Comparison of ENCODE assay signal across 15 cellular contexts in genomic region chr1:6248798-6249731, GRCh38. TPM values are rescaled to one million over a fixed set of nuclear protein-coding genes. Genes with fewer than 3 reads are reported as not detected.
A peak's percentile ranks its signal among the peaks of the same experiment; 100 is the strongest.
DNase-seq lines count a peak whose midpoint lies in the region; ATAC-seq and TF ChIP-seq lines count a peak whose summit lies in the region.
"Had no signal": no experiment of that assay in that cellular context is flagged by ENCODE, and none has a peak within 500 bp of the region (broad histone marks: within the 10 kb centered on the region; RNA-seq: fewer than 3 reads in every experiment).

No MANE protein-coding gene starts in this region.

- H3K4me2 ChIP-seq in HCT116 (ENCODE audit: low read length) (peak overlapping the region; percentile 90), mesenchymal stem cell (ENCODE audit: low read length, poor library complexity, severe bottlenecking) (peak overlapping the region; percentile 16)

- H3K4me3 Mint-ChIP-seq in naive thymus-derived CD8-positive, alpha-beta T cell: peak overlapping the region in 1 of 10 donors; percentile 22
- H3K4me3 Mint-ChIP-seq: CD8-positive, alpha-beta T cell; stimulated activated naive B cell treated with anti-CD40 and anti-IgM and Interleukin-4, amounts not matched to agents 10 μg/mL and 1 μg/mL and 100 μg/mL, for 72 hours had no signal

- no peaks in the 10 kb centered on the region for H3K27me3 ChIP-seq in HCT116 (ENCODE audit: insufficient read depth, low read length)
- peaks cover 64 to 73% of the 10 kb centered on the region in 2 experiments for H3K27me3 ChIP-seq in mesenchymal stem cell (ENCODE audit: control insufficient read depth in 1 of 2, insufficient read depth in 1 of 2, low read length in 2 of 2)

- H3K79me2 ChIP-seq in HCT116 (ENCODE audit: insufficient read depth, low read length): no peaks in the 10 kb centered on the region

- no peak overlapping the region for H4K91ac ChIP-seq in mesenchymal stem cell (ENCODE audit: low read length)

- H3K36me3 ChIP-seq in HCT116 (ENCODE audit: control insufficient read depth in 1 of 2, insufficient read depth in 2 of 2, low read length in 2 of 2): no peaks in the 10 kb centered on the region
- peaks cover 0 to 10% of the 10 kb centered on the region in 2 experiments for H3K36me3 ChIP-seq in mesenchymal stem cell (ENCODE audit: control insufficient read depth in 1 of 2, insufficient read depth in 2 of 2, low read depth in 1 of 2, low read length in 2 of 2)

- RAD21 ChIA-PET in HCT116 (lab: Charles Lee; ENCODE audit: low non-redundant PET in 1 of 2, low total read pairs in 2 of 2, uncharacterized antibody in 2 of 2, unreplicated experiment in 2 of 2): no interaction called here

- H3K79me1 ChIP-seq in mesenchymal stem cell (replicated peaks; ENCODE audit: low read length, poor library complexity, severe bottlenecking): no peaks in the 10 kb centered on the region

- no peak overlapping the region for H3K4ac ChIP-seq in mesenchymal stem cell (ENCODE audit: low read depth in 1 of 2, low read length in 2 of 2)

- H3K27ac ChIP-seq in HCT116 (ENCODE audit: low read depth, low read length) (peak overlapping the region; percentile 38; the same call in 1 of the 2 replicates), mesenchymal stem cell (ENCODE audit: low read length, poor library complexity, severe bottlenecking) (no peak overlapping the region)
- H3K27ac ChIP-seq: HL-60 had no signal

- H3K9ac ChIP-seq in HCT116 (ENCODE audit: low read length): peak overlapping the region; percentile 36
- H3K9ac ChIP-seq in mesenchymal stem cell (ENCODE audit: low read length): no peak overlapping the region

- DNase-seq in AG08395 (ENCODE audit: low spot score) (peak; percentile 59), HCT116 (ENCODE audit: low read depth, low spot score) (peak; percentile 41), erythroblast (lab: John Stamatoyannopoulos, UW) (peak; percentile 13 to 37), mesenchymal stem cell (no peak), DMS 273 (lab: John Stamatoyannopoulos, UW; ENCODE audit: unreplicated experiment) (no peak), COR-L47 (lab: John Stamatoyannopoulos, UW) (no peak)
- DNase-seq in naive thymus-derived CD8-positive, alpha-beta T cell: no peak
- DNase-seq: activated naive CD4-positive, alpha-beta T cell treated with anti-CD3 and anti-CD28 coated beads, Interleukin-2, amount 50 U/mL, for 16 hours; CD8-positive, alpha-beta T cell; effector memory CD8-positive, alpha-beta T cell; NCI-H1694 treated with DMSO at 0.1 percent for 48 hours; stimulated activated naive B cell treated with anti-CD40 and anti-IgM and Interleukin-4, amounts not matched to agents 10 μg/mL and 1 μg/mL and 100 μg/mL, for 72 hours had no signal

- no peak for TF ChIP-seq RAD21 in HCT116 (IDR thresholded peaks at IDR 0.05; ENCODE audit: low read depth)

- peak overlapping the region; percentile 10 to 53 for H3K4me3 ChIP-seq in HCT116 (replicated peaks in 1 of 2; ENCODE audit: low read depth in 1 of 2, low read length in 2 of 2)
- H3K4me3 ChIP-seq in mesenchymal stem cell (ENCODE audit: insufficient read depth in 1 of 2, low read depth in 1 of 2, low read length in 2 of 2): peak overlapping the region in 1 of 2 experiments; percentile 32

- intact Hi-C loops in HCT116 (cut with micrococcal nuclease): loop anchor here (5.0 kb wide), 1 partner anchor 958 kb away; no protein-coding TSS in a partner anchor

- H2BK120ac ChIP-seq in mesenchymal stem cell (ENCODE audit: low read depth, low read length): no peak overlapping the region

- no peak for TF ChIP-seq CTCF in HCT116 (IDR thresholded peaks at IDR 0.05 in 2 of 3, conservative IDR thresholded peaks at IDR 0.05 in 1 of 3; ENCODE audit: borderline replicate concordance in 1 of 3, insufficient read depth in 1 of 3, low read depth in 2 of 3, low read length in 2 of 3)

- no peaks in the 10 kb centered on the region for H4K20me1 ChIP-seq in HCT116 (ENCODE audit: insufficient read depth)

- peaks cover 3 to 13% (median 11%) of the 10 kb centered on the region in 4 donors for H3K4me1 Mint-ChIP-seq in naive thymus-derived CD8-positive, alpha-beta T cell

- no peaks in the 10 kb centered on the region for H3K9me3 Mint-ChIP-seq in naive thymus-derived CD8-positive, alpha-beta T cell
- H3K9me3 Mint-ChIP-seq: CD8-positive, alpha-beta T cell; effector memory CD8-positive, alpha-beta T cell; stimulated activated naive B cell treated with anti-CD40 and anti-IgM and Interleukin-4, amounts not matched to agents 10 μg/mL and 1 μg/mL and 100 μg/mL, for 72 hours had no signal

- ATAC-seq in HCT116 (peak; percentile 50), GM21381 (IDR thresholded peaks at IDR 0.05; ENCODE audit: unreplicated experiment) (no peak)
- ATAC-seq in naive thymus-derived CD8-positive, alpha-beta T cell: no peak
- ATAC-seq: activated CD4-positive, CD25-positive, alpha-beta regulatory T cell treated with anti-CD3 and anti-CD28 coated beads, Interleukin-2, amount 50 U/mL, for 24 hours; CD8-positive, alpha-beta T cell; effector memory CD8-positive, alpha-beta T cell; stimulated activated naive B cell treated with anti-CD40 and anti-IgM and Interleukin-4, amounts not matched to agents 10 μg/mL and 1 μg/mL and 100 μg/mL, for 72 hours had no signal

- 10% methylated on average over 56 of the region's 98 CpGs for WGBS in mesenchymal stem cell

- no peak overlapping the region for H2BK12ac ChIP-seq in mesenchymal stem cell (ENCODE audit: low read length in 2 of 2)

- no peak overlapping the region for H4K8ac ChIP-seq in mesenchymal stem cell (ENCODE audit: low read length)

- no peak overlapping the region for H2BK5ac ChIP-seq in mesenchymal stem cell (ENCODE audit: low read depth, low read length, poor library complexity, severe bottlenecking)

- H2AK5ac ChIP-seq in mesenchymal stem cell (ENCODE audit: low read length, severe bottlenecking): no peak overlapping the region

- H3K36me3 Mint-ChIP-seq in naive thymus-derived CD8-positive, alpha-beta T cell: peaks cover 0 to 3% (median 2%) of the 10 kb centered on the region in 3 donors
- H3K36me3 Mint-ChIP-seq: CD8-positive, alpha-beta T cell had no signal

- TF ChIP-seq POLR2A in HCT116 (IDR thresholded peaks at IDR 0.05; ENCODE audit: borderline replicate concordance, extremely low read depth, insufficient read depth, insufficient read length): no peak
- TF ChIP-seq POLR2A in erythroblast (IDR thresholded peaks at IDR 0.05; ENCODE audit: low read length): peak; percentile 20

- POLR2A ChIA-PET in HCT116 (lab: Charles Lee): no interaction called here
- POLR2A ChIA-PET in naive thymus-derived CD8-positive, alpha-beta T cell (lab: Charles Lee): no interaction called here

- H3K27ac Mint-ChIP-seq in naive thymus-derived CD8-positive, alpha-beta T cell: no peak overlapping the region
- H3K27ac Mint-ChIP-seq: CD8-positive, alpha-beta T cell; effector memory CD8-positive, alpha-beta T cell; stimulated activated naive B cell treated with anti-CD40 and anti-IgM and Interleukin-4, amounts not matched to agents 10 μg/mL and 1 μg/mL and 100 μg/mL, for 72 hours had no signal

- no TSS peak for BruUV-seq in HCT116 (replicated peaks; lab: Mats Ljungman, UMichigan)

- peaks cover 10 to 56% (median 24%) of the 10 kb centered on the region in 5 donors for H3K27me3 Mint-ChIP-seq in naive thymus-derived CD8-positive, alpha-beta T cell

- H3K14ac ChIP-seq in mesenchymal stem cell (ENCODE audit: low read length in 2 of 2): no peak overlapping the region

- H3K18ac ChIP-seq in mesenchymal stem cell (ENCODE audit: low read depth in 1 of 2, low read length in 2 of 2): no peak overlapping the region

- H2BK15ac ChIP-seq in mesenchymal stem cell (ENCODE audit: low read depth, poor library complexity, severe bottlenecking): no peak overlapping the region

- CTCF ChIA-PET in HCT116 (lab: Charles Lee): interaction anchor here (0.8 to 5.0 kb wide), 7 partner anchors 10 to 222 kb away, joined by 3 to 39 read pairs (median 5); no protein-coding TSS in a partner anchor

- H3K9me3 ChIP-seq in HCT116 (ENCODE audit: control insufficient read depth in 1 of 2, insufficient read depth in 1 of 2, low read depth in 1 of 2, low read length in 2 of 2) (no peaks in the 10 kb centered on the region), mesenchymal stem cell (ENCODE audit: control insufficient read depth, low read length) (no peaks in the 10 kb centered on the region)

- peaks cover 17 to 34% of the 10 kb centered on the region in 2 experiments; a peak in 3 of 4 replicates for H3K4me1 ChIP-seq in HCT116 (ENCODE audit: control insufficient read depth in 1 of 2, insufficient read depth in 2 of 2, low read length in 2 of 2)
- peaks cover 30% of the 10 kb centered on the region for H3K4me1 ChIP-seq in mesenchymal stem cell (ENCODE audit: control insufficient read depth, insufficient read depth, low read depth, low read length)

- H3K9me2 ChIP-seq in HCT116 (ENCODE audit: insufficient read depth): no peaks in the 10 kb centered on the region

- no peak overlapping the region for H3K23ac ChIP-seq in mesenchymal stem cell (ENCODE audit: low read length in 2 of 2)

- H2AFZ ChIP-seq in HCT116 (ENCODE audit: low read depth, low read length, poor library complexity, severe bottlenecking): no peak overlapping the region
- no peak overlapping the region for H2AFZ ChIP-seq in mesenchymal stem cell (ENCODE audit: low read depth, low read length)

RNA-seq across cellular contexts. Expression of gene HES3, which starts 5.1 kb away (rescaled TPM):
- not detected for total RNA-seq in HCT116 (2021; ENCODE audit: unreplicated experiment)
- not detected in 2 replicates for polyA plus RNA-seq in HCT116 (2012)
- not detected for polyA plus RNA-seq in mesenchymal stem cell (2013, experiment 1 of 2)
- polyA plus RNA-seq in mesenchymal stem cell (2013, experiment 2 of 2): not detected
- total RNA-seq in naive thymus-derived CD8-positive, alpha-beta T cell: not detected
- not detected for polyA plus RNA-seq in naive thymus-derived CD8-positive, alpha-beta T cell
- total RNA-seq: CD8-positive, alpha-beta T cell had no signal

RNA-seq across cellular contexts. Expression of gene GPR153, which starts 11.8 kb away (rescaled TPM):
- 6.1 TPM for total RNA-seq in HCT116 (2021; ENCODE audit: unreplicated experiment)
- polyA plus RNA-seq in HCT116 (2012): 3.6 and 3.9 TPM in 2 replicates
- 4.9 TPM for polyA plus RNA-seq in mesenchymal stem cell (2013, experiment 1 of 2)
- 5.1 TPM for polyA plus RNA-seq in mesenchymal stem cell (2013, experiment 2 of 2)
- total RNA-seq in naive thymus-derived CD8-positive, alpha-beta T cell: 1 to 10 TPM; 1.3 TPM
- polyA plus RNA-seq in naive thymus-derived CD8-positive, alpha-beta T cell: under 1 TPM; 0.06 to 0.56 (median 0.16) TPM

RNA-seq across cellular contexts. Expression of gene ICMT, which starts 13.3 kb away (rescaled TPM):
- total RNA-seq in HCT116 (2021; ENCODE audit: unreplicated experiment): 70.9 TPM
- 33.0 and 41.7 TPM in 2 replicates for polyA plus RNA-seq in HCT116 (2012)
- 52.7 TPM for polyA plus RNA-seq in mesenchymal stem cell (2013, experiment 1 of 2)
- 52.5 TPM for polyA plus RNA-seq in mesenchymal stem cell (2013, experiment 2 of 2)
- total RNA-seq in naive thymus-derived CD8-positive, alpha-beta T cell: 10 to 100 TPM; 12.9 to 16.3 TPM
- 10 to 100 TPM; 13.0 to 15.6 (median 14.1) TPM for polyA plus RNA-seq in naive thymus-derived CD8-positive, alpha-beta T cell

RNA-seq across cellular contexts. Expression of gene RNF207, which starts 43.1 kb away (rescaled TPM):
- 61.2 TPM for total RNA-seq in HCT116 (2021; ENCODE audit: unreplicated experiment)
- polyA plus RNA-seq in HCT116 (2012): 28.4 and 32.1 TPM in 2 replicates
- 3.3 TPM for polyA plus RNA-seq in mesenchymal stem cell (2013, experiment 1 of 2)
- polyA plus RNA-seq in mesenchymal stem cell (2013, experiment 2 of 2): 3.0 TPM
- total RNA-seq in naive thymus-derived CD8-positive, alpha-beta T cell: under 1 TPM; 0.36 to 0.47 TPM
- not detected for polyA plus RNA-seq in naive thymus-derived CD8-positive, alpha-beta T cell

RNA-seq across cellular contexts. Expression of gene RPL22, which starts 49.7 kb away (rescaled TPM):
- 456 TPM for total RNA-seq in HCT116 (2021; ENCODE audit: unreplicated experiment)
- 563 and 639 TPM in 2 replicates for polyA plus RNA-seq in HCT116 (2012)
- polyA plus RNA-seq in mesenchymal stem cell (2013, experiment 1 of 2): 897 TPM
- 851 TPM for polyA plus RNA-seq in mesenchymal stem cell (2013, experiment 2 of 2)
- 100 to 1,000 TPM; 577 to 597 TPM for total RNA-seq in naive thymus-derived CD8-positive, alpha-beta T cell
- 100 to 1,000 TPM; 291 to 370 (median 306) TPM for polyA plus RNA-seq in naive thymus-derived CD8-positive, alpha-beta T cell

Comparison
In these comparisons a context has a peak if more than half of its experiments do, and no peak if none do; other contexts are left out.
1. DNase-seq: peak in AG08395 (single experiment), HCT116 (single experiment) and erythroblast (2 of 2); none in mesenchymal stem cell (single experiment), naive thymus-derived CD8-positive, alpha-beta T cell (0 of 10), DMS 273 (single experiment) and COR-L47 (single experiment).